In the genomic region with DNA sequence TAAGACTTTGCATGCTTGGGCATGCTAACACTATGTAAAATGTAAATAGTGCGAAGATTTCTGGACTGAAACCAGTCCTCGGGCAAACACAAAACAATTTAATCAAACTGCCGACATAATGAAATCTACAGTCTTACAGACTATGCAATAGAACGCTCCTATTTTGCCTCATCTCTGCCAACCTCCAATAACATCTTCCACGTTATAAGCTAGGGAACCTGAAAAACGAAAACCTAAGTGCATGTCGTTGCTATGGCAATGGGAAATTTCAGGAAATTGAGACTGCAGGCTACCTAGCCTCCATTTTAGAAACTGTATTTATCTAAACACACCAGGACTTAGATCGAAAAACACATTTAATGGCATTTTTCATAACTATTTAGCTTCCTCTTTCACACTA, we compare ENCODE assay signal across 1 cellular context.
TF ChIP-seq lines count a peak whose summit lies in the region.

No MANE protein-coding gene starts in this region.

TF ChIP-seq in A549, 52 proteins besides CTCF, POLR2A, EP300 and RAD21 (continued from another document):
- TF ChIP-seq ZNF302 (CRISPR knock-in tag; IDR thresholded peaks at IDR 0.05) (no peak), GATA3 (IDR thresholded peaks at IDR 0.05; ENCODE audit: borderline replicate concordance) (no peak), HOXB5 (CRISPR knock-in tag; IDR thresholded peaks at IDR 0.05) (no peak), JUN (IDR thresholded peaks at IDR 0.05) (no peak), FOSB (CRISPR knock-in tag; IDR thresholded peaks at IDR 0.05) (no peak), JUNB (IDR thresholded peaks at IDR 0.05) (no peak), ESRRA (IDR thresholded peaks at IDR 0.05; ENCODE audit: borderline replicate concordance, low read length) (no peak)
